Comparison of ENCODE assay signal across 31 cellular contexts in the genomic region with DNA sequence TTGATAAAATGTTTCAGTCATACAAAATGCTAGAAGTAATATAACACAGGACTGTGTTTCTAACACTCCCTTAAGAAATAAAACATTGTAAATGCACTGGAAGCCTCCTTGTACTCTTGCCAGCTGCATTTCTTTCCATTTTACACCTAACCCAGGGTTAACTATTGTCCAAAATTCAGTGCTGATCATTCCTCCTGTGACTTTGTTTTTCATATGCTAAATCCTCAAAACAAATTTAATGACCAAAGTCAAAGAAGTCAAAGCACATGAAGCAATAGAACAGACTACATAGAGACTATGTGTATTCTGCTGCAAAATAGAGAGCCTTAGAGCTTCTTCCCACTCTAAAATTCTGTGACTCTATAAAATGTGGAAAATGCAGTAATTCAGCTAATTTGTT.
"Had no signal": no experiment of that assay in that cellular context is flagged by ENCODE, and none has a peak within 500 bp of the region (broad histone marks: within the 10 kb centered on the region; RNA-seq: fewer than 3 reads in every experiment).

No MANE protein-coding gene starts in this region.

- H2AFZ ChIP-seq: neural progenitor cell had no signal

- H3K4me3 ChIP-seq: gastroesophageal sphincter, heart left ventricle, lung, mucosa of descending colon, neural progenitor cell, prostate gland, right atrium auricular region, stomach, thyroid gland, vagina had no signal

- H3K27me3 ChIP-seq: foreskin keratinocyte, gastroesophageal sphincter, heart left ventricle, neural progenitor cell, right atrium auricular region, stomach, thyroid gland, vagina had no signal

- H3K4me3 Mint-ChIP-seq: effector memory CD8-positive, alpha-beta T cell; immature natural killer cell; mesothelial cell of epicardium; naive B cell; natural killer cell treated with Interleukin-12 subunit alpha and Interleukin-12 subunit beta and Interleukin-15 and Interleukin-18, amount 100 ng/mL, for 72 hours; neural progenitor cell; stimulated activated effector memory CD8-positive, alpha-beta T cell treated with anti-CD3 and anti-CD28 coated beads, Interleukin-12 subunit alpha, Interleukin-12 subunit beta, amount 100 ng/mL, for 72 hours had no signal

- H3K27ac Mint-ChIP-seq: effector memory CD8-positive, alpha-beta T cell; immature natural killer cell; naive B cell; natural killer cell treated with Interleukin-12 subunit alpha and Interleukin-12 subunit beta and Interleukin-15 and Interleukin-18, amount 100 ng/mL, for 72 hours; stimulated activated effector memory CD8-positive, alpha-beta T cell treated with anti-CD3 and anti-CD28 coated beads, Interleukin-12 subunit alpha, Interleukin-12 subunit beta, amount 100 ng/mL, for 72 hours had no signal

- ATAC-seq: effector memory CD8-positive, alpha-beta T cell; esophagus mucosa; foreskin keratinocyte; gastroesophageal sphincter; left colon; mucosa of descending colon; natural killer cell treated with Interleukin-12 subunit alpha and Interleukin-12 subunit beta and Interleukin-15 and Interleukin-18, amount 100 ng/mL, for 72 hours; stimulated activated effector memory CD8-positive, alpha-beta T cell treated with anti-CD3 and anti-CD28 coated beads, Interleukin-12 subunit alpha, Interleukin-12 subunit beta, amount 100 ng/mL, for 72 hours had no signal

- H3K36me3 ChIP-seq: gastroesophageal sphincter, heart left ventricle, neural progenitor cell, prostate gland, right atrium auricular region, stomach, thyroid gland, vagina had no signal

- H3K4me2 ChIP-seq: neural progenitor cell had no signal

- H3K4me1 ChIP-seq: foreskin keratinocyte, prostate gland, right atrium auricular region, stomach, vagina had no signal

- H3K27ac ChIP-seq: epithelial cell of prostate, foreskin keratinocyte, gastroesophageal sphincter, heart left ventricle, neural progenitor cell, prostate gland, right atrium auricular region, stomach, thyroid gland, vagina had no signal

- H3K4me1 Mint-ChIP-seq: immature natural killer cell; naive B cell; stimulated activated effector memory CD8-positive, alpha-beta T cell treated with anti-CD3 and anti-CD28 coated beads, Interleukin-12 subunit alpha, Interleukin-12 subunit beta, amount 100 ng/mL, for 72 hours had no signal

- DNase-seq: cortex of kidney; effector memory CD8-positive, alpha-beta T cell; foreskin keratinocyte; heart left ventricle; hippocampal formation; immature natural killer cell; islet precursor cell; kidney glomerular epithelial cell; left colon; left ventricle myocardium superior; mesenchymal stem cell; mucosa of descending colon; naive B cell; nucleus accumbens; stimulated activated CD4-positive, alpha-beta T cell treated with anti-CD3 and anti-CD28 coated beads, Interleukin-2, amount 100 ng/mL, for 24 hours; stimulated activated CD4-positive, alpha-beta T cell treated with anti-CD3 and anti-CD28 coated beads, Interleukin-4, amount 100 ng/mL, for 24 hours; stimulated activated naive CD4-positive, alpha-beta T cell treated with Interleukin-2 at 50 U/mL for 16 hours; stomach; trophoblast cell had no signal

- H3K9me3 ChIP-seq: gastroesophageal sphincter, heart left ventricle, mucosa of descending colon, prostate gland, right atrium auricular region, stomach, thyroid gland, vagina had no signal

- H3K36me3 Mint-ChIP-seq: naive B cell; neural progenitor cell; stimulated activated effector memory CD8-positive, alpha-beta T cell treated with anti-CD3 and anti-CD28 coated beads, Interleukin-12 subunit alpha, Interleukin-12 subunit beta, amount 100 ng/mL, for 72 hours had no signal

- H3K27me3 Mint-ChIP-seq: effector memory CD8-positive, alpha-beta T cell; naive B cell; natural killer cell treated with Interleukin-12 subunit alpha and Interleukin-12 subunit beta and Interleukin-15 and Interleukin-18, amount 100 ng/mL, for 72 hours had no signal
